In genomic region chr7:82665966-82666507, GRCh38 we compare ENCODE assay signal across 18 cellular contexts.
A peak's percentile ranks its signal among the peaks of the same experiment; 100 is the strongest.
DNase-seq lines count a peak whose midpoint lies in the region; ATAC-seq, FAIRE-seq and TF ChIP-seq lines count a peak whose summit lies in the region.
"Had no signal": no experiment of that assay in that cellular context is flagged by ENCODE, and none has a peak within 500 bp of the region (broad histone marks: within the 10 kb centered on the region; RNA-seq: fewer than 3 reads in every experiment).

No MANE protein-coding gene starts in this region.

- no peak for ATAC-seq in GM21423 (IDR thresholded peaks at IDR 0.05; ENCODE audit: unreplicated experiment)
- ATAC-seq: PC-3 had no signal

- peak; percentile 81 for FAIRE-seq in urothelium cell line (lab: Jason Lieb, UNC)

- TF ChIP-seq CTCF in fibroblast of pulmonary artery (IDR thresholded peaks at IDR 0.05; ENCODE audit: low read length, missing control alignments): no peak

- no peak overlapping the region for H3K4me3 ChIP-seq in fibroblast of pulmonary artery (replicated peaks; ENCODE audit: low read depth, low read length)
- H3K4me3 ChIP-seq: SJSA1 had no signal

- DNase-seq in LHCN-M2 (ENCODE audit: low read depth): peak; percentile 62
- DNase-seq in NCI-H82 treated with DMSO at 0.1 percent for 48 hours (lab: John Stamatoyannopoulos, UW; ENCODE audit: unreplicated experiment): peak; percentile 32
- DNase-seq in fibroblast of pulmonary artery (ENCODE audit: low read depth): peak; percentile 75
- no peak for DNase-seq in urothelium cell line (ENCODE audit: low spot score)
- no peak for DNase-seq in medulla oblongata (ENCODE audit: extremely low spot score)
- no peak for DNase-seq in AG20443 (ENCODE audit: low spot score)
- DNase-seq: BE2C; CD4-positive, alpha-beta T cell; HCEC 1CT; NCI-H1048; NCI-H146; NCI-H2081 treated with DMSO at 0.1 percent for 48 hours; NCI-H226; NCI-H69; PC-3; SW 1271 had no signal

Comparison
In these comparisons a context has a peak if more than half of its experiments do, and no peak if none do; other contexts are left out.
1. DNase-seq: peak in LHCN-M2 (single experiment), NCI-H82 treated with DMSO at 0.1 percent for 48 hours (single experiment) and fibroblast of pulmonary artery (single experiment); none in urothelium cell line (single experiment), medulla oblongata (single experiment) and AG20443 (single experiment).